Comparison of ENCODE assay signal across 1 cellular context in genomic region chr7:92119213-92119759, GRCh38.
A peak's percentile ranks its signal among the peaks of the same experiment; 100 is the strongest.
TF ChIP-seq lines count a peak whose summit lies in the region.

No MANE protein-coding gene starts in this region.

TF ChIP-seq in HepG2, 621 proteins besides CTCF, POLR2A, EP300 and RAD21 (continued from another document):
- TF ChIP-seq GRHL1 (CRISPR knock-in tag; conservative IDR thresholded peaks at IDR 0.05) (no peak), NR2F1 (CRISPR knock-in tag; IDR thresholded peaks at IDR 0.05) (no peak), FOXP1 (IDR thresholded peaks at IDR 0.05) (no peak), FOXP1 (CRISPR knock-in tag; IDR thresholded peaks at IDR 0.05) (peak; percentile 57), GFI1 (CRISPR knock-in tag; IDR thresholded peaks at IDR 0.05; ENCODE audit: borderline replicate concordance) (peak; percentile 75), ATF7 (IDR thresholded peaks at IDR 0.05) (0 out of 2 replicates have a peak, but pooled peaks have one; percentile 14), ATF7 (CRISPR knock-in tag; IDR thresholded peaks at IDR 0.05) (no peak)
- TF ChIP-seq, protein P1, sequence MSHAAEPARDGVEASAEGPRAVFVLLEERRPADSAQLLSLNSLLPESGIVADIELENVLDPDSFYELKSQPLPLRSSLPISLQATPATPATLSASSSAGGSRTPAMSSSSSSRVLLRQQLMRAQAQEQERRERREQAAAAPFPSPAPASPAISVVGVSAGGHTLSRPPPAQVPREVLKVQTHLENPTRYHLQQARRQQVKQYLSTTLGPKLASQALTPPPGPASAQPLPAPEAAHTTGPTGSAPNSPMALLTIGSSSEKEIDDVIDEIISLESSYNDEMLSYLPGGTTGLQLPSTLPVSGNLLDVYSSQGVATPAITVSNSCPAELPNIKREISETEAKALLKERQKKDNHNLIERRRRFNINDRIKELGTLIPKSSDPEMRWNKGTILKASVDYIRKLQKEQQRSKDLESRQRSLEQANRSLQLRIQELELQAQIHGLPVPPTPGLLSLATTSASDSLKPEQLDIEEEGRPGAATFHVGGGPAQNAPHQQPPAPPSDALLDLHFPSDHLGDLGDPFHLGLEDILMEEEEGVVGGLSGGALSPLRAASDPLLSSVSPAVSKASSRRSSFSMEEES (CRISPR knock-in tag; IDR thresholded peaks at IDR 0.05): no peak
